11 cellular contexts compared by ENCODE assay signal in the genomic region with DNA sequence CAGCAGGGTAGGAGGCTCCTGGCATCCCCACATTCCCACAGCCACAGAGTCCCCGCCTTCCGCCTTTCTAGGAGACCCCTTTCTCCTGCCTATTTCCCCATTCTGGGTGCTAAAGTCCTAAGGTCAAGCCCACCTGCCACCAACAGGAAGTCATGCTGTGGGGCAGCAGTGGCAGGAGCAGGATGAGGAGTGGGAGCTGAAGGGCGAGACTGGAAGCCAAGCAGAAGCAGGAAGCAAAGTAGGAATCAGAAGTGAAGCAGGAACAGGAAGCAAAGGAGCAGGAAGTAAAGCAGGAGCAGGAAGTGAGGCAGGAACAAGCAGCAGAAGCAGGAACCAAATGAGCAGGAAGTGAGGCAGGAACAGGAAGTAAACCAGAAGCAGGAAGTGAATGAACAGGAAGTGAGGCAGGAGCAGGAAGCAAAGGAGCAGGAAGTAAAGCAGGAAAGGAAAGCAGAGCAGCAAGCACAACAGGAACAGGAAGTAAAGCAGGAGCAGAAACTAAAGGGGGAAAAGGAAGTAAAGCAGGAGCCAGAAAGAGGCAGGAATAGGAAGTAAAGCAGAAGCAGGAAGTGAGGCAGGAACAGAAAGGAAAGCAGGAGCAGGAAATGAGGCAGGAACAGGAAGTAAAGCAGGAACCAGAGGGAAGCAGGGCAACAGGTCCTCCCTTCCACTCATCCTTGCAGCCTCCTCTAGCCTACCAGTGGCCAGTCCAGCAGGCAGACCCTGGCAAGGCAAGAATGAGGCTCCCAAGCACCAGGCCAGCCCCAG. TPM values are rescaled to one million over a fixed set of nuclear protein-coding genes. Genes with fewer than 3 reads are reported as not detected.
A peak's percentile ranks its signal among the peaks of the same experiment; 100 is the strongest.
DNase-seq lines count a peak whose midpoint lies in the region; ATAC-seq and TF ChIP-seq lines count a peak whose summit lies in the region.
"Had no signal": no experiment of that assay in that cellular context is flagged by ENCODE, and none has a peak within 500 bp of the region (broad histone marks: within the 10 kb centered on the region; RNA-seq: fewer than 3 reads in every experiment).

No MANE protein-coding gene starts in this region.

- no peaks in the 10 kb centered on the region for H3K9me2 ChIP-seq in Karpas-422 (replicated peaks; ENCODE audit: insufficient read depth, low read length)

- no peaks in the 10 kb centered on the region for H3K36me3 Mint-ChIP-seq in Caco-2 (ENCODE audit: insufficient read depth, unreplicated experiment)
- H3K36me3 Mint-ChIP-seq in activated naive CD4-positive, alpha-beta T cell treated with anti-CD3 and anti-CD28 coated beads, Interleukin-2, amount 50 U/mL, for 72 hours = peaks cover 9 to 14% of the 10 kb centered on the region in 2 donors
- no peaks in the 10 kb centered on the region for H3K36me3 Mint-ChIP-seq in nephron progenitor cell (ENCODE audit: low read depth)
- no peaks in the 10 kb centered on the region for H3K36me3 Mint-ChIP-seq in HFFc6 (ENCODE audit: low read depth)

- peak overlapping the region; percentile 50 for H3K4me2 ChIP-seq in Karpas-422 (ENCODE audit: low read depth, low read length, poor library complexity, severe bottlenecking)

- H3K4me1 Mint-ChIP-seq in Caco-2 (ENCODE audit: low read depth, unreplicated experiment) = no peaks in the 10 kb centered on the region
- H3K4me1 Mint-ChIP-seq in nephron progenitor cell = no peaks in the 10 kb centered on the region
- H3K4me1 Mint-ChIP-seq in HFFc6 (ENCODE audit: low read depth) = no peaks in the 10 kb centered on the region

- CTCF ChIA-PET in Caco-2 (lab: Charles Lee) = no interaction called here

- H3K4me3 ChIP-seq in Caco-2 (ENCODE audit: low read depth, low read length) (no peak overlapping the region), Karpas-422 (ENCODE audit: low read length) (peak overlapping the region; percentile 55)
- H3K4me3 ChIP-seq: pancreas had no signal

- H3K27me3 Mint-ChIP-seq in Caco-2 (ENCODE audit: insufficient read depth, unreplicated experiment) (no peaks in the 10 kb centered on the region), nephron progenitor cell (ENCODE audit: low read depth, poor library complexity) (peaks cover 25% of the 10 kb centered on the region), HFFc6 (ENCODE audit: insufficient read depth) (peaks cover 3% of the 10 kb centered on the region; the same call in 1 of the 2 replicates)

- H3K9me3 ChIP-seq in Caco-2 = no peaks in the 10 kb centered on the region
- H3K9me3 ChIP-seq in Karpas-422 (ENCODE audit: low read length) = peaks cover 15% of the 10 kb centered on the region
- H3K9me3 ChIP-seq: pancreas had no signal

- peak overlapping the region; percentile 98 for H2AFZ ChIP-seq in Karpas-422 (ENCODE audit: low read length)

- H3K9me3 Mint-ChIP-seq in Caco-2 (ENCODE audit: unreplicated experiment) = peaks cover 12% of the 10 kb centered on the region
- H3K9me3 Mint-ChIP-seq in activated naive CD4-positive, alpha-beta T cell treated with anti-CD3 and anti-CD28 coated beads, Interleukin-2, amount 50 U/mL, for 72 hours = peaks cover 7 to 10% of the 10 kb centered on the region in 2 donors
- H3K9me3 Mint-ChIP-seq in nephron progenitor cell = peaks cover 6% of the 10 kb centered on the region
- peaks cover 4% of the 10 kb centered on the region; the same call in 1 of the 2 replicates for H3K9me3 Mint-ChIP-seq in HFFc6

- TF ChIP-seq CTCF in Caco-2 (IDR thresholded peaks at IDR 0.05; ENCODE audit: insufficient read depth in 1 of 2, low read depth in 1 of 2, low read length in 1 of 2, severe bottlenecking in 1 of 2, unreplicated experiment in 1 of 2) = no peak
- TF ChIP-seq CTCF in nephron progenitor cell (IDR thresholded peaks at IDR 0.05) = no peak
- no peak for TF ChIP-seq CTCF in HFFc6 (IDR thresholded peaks at IDR 0.05)

- no peaks in the 10 kb centered on the region for H3K4me1 ChIP-seq in Caco-2
- peaks cover 22% of the 10 kb centered on the region for H3K4me1 ChIP-seq in Karpas-422 (ENCODE audit: low read length)
- H3K4me1 ChIP-seq: pancreas had no signal

- no peak for ATAC-seq in activated naive CD4-positive, alpha-beta T cell treated with anti-CD3 and anti-CD28 coated beads, Interleukin-2, amount 50 U/mL, for 72 hours
- ATAC-seq: pancreas; stimulated activated naive CD8-positive, alpha-beta T cell treated with anti-CD3 and anti-CD28 coated beads, Interleukin-15, Interleukin-2, amounts not matched to agents 100 U/mL and 50 U/mL, for 24 hours had no signal

- H3K4me3 Mint-ChIP-seq in Caco-2 (ENCODE audit: unreplicated experiment) = peak overlapping the region; percentile 44
- no peak overlapping the region for H3K4me3 Mint-ChIP-seq in nephron progenitor cell
- no peak overlapping the region for H3K4me3 Mint-ChIP-seq in HFFc6

- BruUV-seq in Caco-2 (replicated peaks; lab: Mats Ljungman, UMichigan) = no TSS peak

- POLR2A ChIA-PET in Caco-2 (lab: Charles Lee) = no interaction called here

- peak overlapping the region; percentile 23; the same call in 1 of the 2 replicates for H3K9ac ChIP-seq in Karpas-422 (ENCODE audit: low read length)

- no peaks in the 10 kb centered on the region for H3K36me3 ChIP-seq in Caco-2 (ENCODE audit: control insufficient read depth, insufficient read depth, low read length)
- H3K36me3 ChIP-seq in Karpas-422 (ENCODE audit: insufficient read depth, low read length) = no peaks in the 10 kb centered on the region; the same call in 1 of the 2 replicates
- H3K36me3 ChIP-seq: pancreas had no signal

- intact Hi-C loops in Caco-2 (cut with micrococcal nuclease; ENCODE audit: unreplicated experiment) = no loop called here

- H3K27ac ChIP-seq in Karpas-422 (ENCODE audit: low read length) = peak overlapping the region; percentile 26; the same call in 1 of the 2 replicates
- H3K27ac ChIP-seq: pancreas had no signal

- H4K20me1 ChIP-seq in Karpas-422 (ENCODE audit: insufficient read depth, low read depth, low read length) = no peaks in the 10 kb centered on the region

- H3K79me2 ChIP-seq in Karpas-422 (ENCODE audit: low read length) = no peaks in the 10 kb centered on the region

- H3K27me3 ChIP-seq in Caco-2 (replicated peaks; ENCODE audit: control insufficient read depth, insufficient read depth, low read length) (no peaks in the 10 kb centered on the region), Karpas-422 (ENCODE audit: low read length) (no peaks in the 10 kb centered on the region)
- H3K27me3 ChIP-seq: pancreas had no signal

- H3K27ac Mint-ChIP-seq in Caco-2 (ENCODE audit: unreplicated experiment) (peak overlapping the region; percentile 17), nephron progenitor cell (peak overlapping the region; percentile 23), HFFc6 (no peak overlapping the region)
- peak overlapping the region; percentile 90 for H3K27ac Mint-ChIP-seq in activated naive CD4-positive, alpha-beta T cell treated with anti-CD3 and anti-CD28 coated beads, Interleukin-2, amount 50 U/mL, for 72 hours

- DNase-seq in Caco-2 (no peak), Karpas-422 (peak; percentile 91), nephron progenitor cell (no peak), SKM-1 treated with dmso at 0.1 percent for 144 hours (lab: John Stamatoyannopoulos, UW; ENCODE audit: unreplicated experiment) (no peak), HFFc6 (no peak)
- no peak for DNase-seq in activated naive CD4-positive, alpha-beta T cell treated with anti-CD3 and anti-CD28 coated beads, Interleukin-2, amount 50 U/mL, for 72 hours (ENCODE audit: low spot score in 2 of 2)
- DNase-seq in stimulated activated CD4-positive, alpha-beta T cell treated with anti-CD3 and anti-CD28 coated beads, Interleukin-4, amount 100 ng/mL, for 4 hours = no peak
- DNase-seq: NCI-H526 treated with DMSO at 0.1 percent for 48 hours; pancreas; stimulated activated CD4-positive, alpha-beta T cell treated with anti-CD3 and anti-CD28 coated beads, Interleukin-2, amount 100 ng/mL, for 24 hours; stimulated activated naive CD8-positive, alpha-beta T cell treated with anti-CD3 and anti-CD28 coated beads, Interleukin-15, Interleukin-2, amounts not matched to agents 100 U/mL and 50 U/mL, for 24 hours had no signal

RNA-seq across cellular contexts. Expression of a gene that starts 38.3 kb away (rescaled TPM):
- total RNA-seq in Caco-2 (2022) = not detected in 2 replicates
- not detected in 2 replicates for total RNA-seq in Karpas-422 (2014; rRNA removed; shearing (Covaris generic); ENCODE audit: low replicate concordance)
- total RNA-seq in activated naive CD4-positive, alpha-beta T cell treated with anti-CD3 and anti-CD28 coated beads, Interleukin-2, amount 50 U/mL, for 72 hours = not detected
- not detected for total RNA-seq in HFFc6 (2021; fragmentation: NEBNext Ultra II Directional; extraction: Animal tissue kit (Norgen Biotek cat#: 25700))
